1 cellular context compared by ENCODE assay signal in the genomic region with DNA sequence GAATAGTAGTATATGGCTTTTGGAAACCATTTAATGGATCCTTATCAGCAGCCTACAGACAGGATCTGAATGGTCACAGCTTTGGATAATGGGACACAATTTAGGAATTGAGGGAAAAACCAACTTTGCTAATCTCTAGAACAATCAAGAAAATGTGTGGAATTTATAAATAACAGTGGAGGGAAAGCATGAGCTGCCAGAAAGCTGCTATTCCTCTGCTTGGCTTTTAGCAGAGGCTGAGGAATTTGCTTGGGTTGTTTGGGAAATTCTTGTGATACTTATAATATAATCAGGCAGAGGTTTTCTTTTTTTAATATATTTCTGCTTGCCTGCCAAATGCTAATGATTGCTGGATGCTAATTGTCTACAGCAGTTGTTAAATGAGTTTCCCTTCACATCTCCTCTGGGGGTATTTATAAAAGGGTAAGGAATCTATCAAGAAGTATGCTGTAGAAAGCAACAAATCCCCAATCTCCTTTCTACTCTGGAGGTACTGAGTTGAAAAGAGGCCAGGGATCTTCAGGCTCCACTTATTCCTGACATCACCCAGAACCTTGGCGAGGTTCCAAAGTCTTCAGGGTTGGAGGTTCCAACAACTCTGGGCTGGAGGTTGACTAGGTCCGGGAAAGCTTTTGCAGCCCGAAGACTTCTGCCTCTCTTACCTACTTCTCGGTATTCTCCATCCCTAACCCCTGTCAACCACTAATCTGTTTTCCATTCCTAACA.
TF ChIP-seq lines count a peak whose summit lies in the region.

No MANE protein-coding gene starts in this region.

TF ChIP-seq in WTC11, 78 proteins besides CTCF, POLR2A, EP300 and RAD21 (continued from another document):
- TF ChIP-seq, protein P1, sequence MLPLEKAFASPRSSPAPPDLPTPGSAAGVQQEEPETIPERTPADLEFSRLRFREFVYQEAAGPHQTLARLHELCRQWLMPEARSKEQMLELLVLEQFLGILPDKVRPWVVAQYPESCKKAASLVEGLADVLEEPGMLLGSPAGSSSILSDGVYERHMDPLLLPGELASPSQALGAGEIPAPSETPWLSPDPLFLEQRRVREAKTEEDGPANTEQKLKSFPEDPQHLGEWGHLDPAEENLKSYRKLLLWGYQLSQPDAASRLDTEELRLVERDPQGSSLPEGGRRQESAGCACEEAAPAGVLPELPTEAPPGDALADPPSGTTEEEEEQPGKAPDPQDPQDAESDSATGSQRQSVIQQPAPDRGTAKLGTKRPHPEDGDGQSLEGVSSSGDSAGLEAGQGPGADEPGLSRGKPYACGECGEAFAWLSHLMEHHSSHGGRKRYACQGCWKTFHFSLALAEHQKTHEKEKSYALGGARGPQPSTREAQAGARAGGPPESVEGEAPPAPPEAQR (CRISPR knock-in tag; IDR thresholded peaks at IDR 0.05), result no peak
